Comparison of ENCODE assay signal across 12 cellular contexts in the genomic region with DNA sequence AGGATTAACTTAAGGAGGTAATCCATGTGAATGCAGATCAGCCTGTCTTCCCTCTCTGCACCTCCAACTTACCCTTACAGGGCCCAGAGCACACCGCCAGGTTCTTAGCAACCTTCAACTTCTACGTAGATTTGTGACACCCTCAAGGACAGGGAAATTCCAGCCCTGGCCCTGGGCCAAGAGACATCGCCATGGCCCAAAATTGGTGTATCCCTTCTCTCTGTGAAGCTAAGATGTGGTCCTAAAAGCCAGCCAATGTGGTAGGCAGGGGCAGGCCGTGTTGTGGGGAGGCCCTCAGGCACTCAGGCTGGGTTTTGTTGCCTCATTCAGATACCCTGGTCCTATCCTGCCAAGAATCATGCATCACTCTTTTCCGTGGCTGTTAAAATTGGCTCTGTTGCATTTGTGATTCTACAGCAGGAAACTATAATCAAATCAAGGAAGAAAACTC.
DNase-seq lines count a peak whose midpoint lies in the region; ATAC-seq and TF ChIP-seq lines count a peak whose summit lies in the region.
"Had no signal": no experiment of that assay in that cellular context is flagged by ENCODE, and none has a peak within 500 bp of the region (broad histone marks: within the 10 kb centered on the region; RNA-seq: fewer than 3 reads in every experiment).

No MANE protein-coding gene starts in this region.

- H3K4me3 Mint-ChIP-seq in activated CD4-positive, alpha-beta memory T cell treated with anti-CD3 and anti-CD28 coated beads, Interleukin-2, amount 10 ng/mL, durations not matched to agents 7 days and 5 days: no peak overlapping the region
- peak overlapping the region; percentile 44 to 69 for H3K4me3 Mint-ChIP-seq in effector memory CD8-positive, alpha-beta T cell
- H3K4me3 Mint-ChIP-seq: neural crest cell had no signal

- H3K4me3 ChIP-seq in brain microvascular endothelial cell (ENCODE audit: low read depth, low read length): no peak overlapping the region
- H3K4me3 ChIP-seq: testis had no signal

- H3K27ac ChIP-seq in caudate nucleus (ENCODE audit: low read depth, low read length) (no peak overlapping the region), brain microvascular endothelial cell (no peak overlapping the region)
- H3K27ac ChIP-seq: testis had no signal

- POLR2A ChIA-PET in activated CD4-positive, alpha-beta memory T cell treated with anti-CD3 and anti-CD28 coated beads, Interleukin-2, amount 10 ng/mL, durations not matched to agents 7 days and 5 days (lab: Charles Lee): no interaction called here

- CTCF ChIA-PET in activated CD4-positive, alpha-beta memory T cell treated with anti-CD3 and anti-CD28 coated beads, Interleukin-2, amount 10 ng/mL, durations not matched to agents 7 days and 5 days (lab: Charles Lee): no interaction called here

- peaks cover 21% of the 10 kb centered on the region for H3K4me1 Mint-ChIP-seq in activated CD4-positive, alpha-beta memory T cell treated with anti-CD3 and anti-CD28 coated beads, Interleukin-2, amount 10 ng/mL, durations not matched to agents 7 days and 5 days
- peaks cover 25 to 33% of the 10 kb centered on the region in 2 donors for H3K4me1 Mint-ChIP-seq in effector memory CD8-positive, alpha-beta T cell (ENCODE audit: low read depth in 2 of 2)

- no peaks in the 10 kb centered on the region for H3K27me3 ChIP-seq in brain microvascular endothelial cell (replicated peaks)
- H3K27me3 ChIP-seq: testis had no signal

- no peaks in the 10 kb centered on the region for H3K9me3 Mint-ChIP-seq in activated CD4-positive, alpha-beta memory T cell treated with anti-CD3 and anti-CD28 coated beads, Interleukin-2, amount 10 ng/mL, durations not matched to agents 7 days and 5 days
- no peaks in the 10 kb centered on the region for H3K9me3 Mint-ChIP-seq in effector memory CD8-positive, alpha-beta T cell
- H3K9me3 Mint-ChIP-seq: neural crest cell had no signal

- no peaks in the 10 kb centered on the region for H3K36me3 ChIP-seq in brain microvascular endothelial cell (replicated peaks)

- peak; percentile 64 for DNase-seq in activated CD8-positive, alpha-beta memory T cell treated with anti-CD3 and anti-CD28 coated beads for 24 hours
- no peak for DNase-seq in activated CD8-positive, alpha-beta memory T cell treated with anti-CD3 and anti-CD28 coated beads, Interleukin-2, amount 50 U/mL, for 48 hours
- no peak for DNase-seq in activated CD4-positive, alpha-beta memory T cell treated with anti-CD3 and anti-CD28 coated beads, Interleukin-2, amount 10 ng/mL, durations not matched to agents 7 days and 5 days
- DNase-seq in effector memory CD8-positive, alpha-beta T cell: peak; percentile 28 to 51 (median 33)
- DNase-seq in stimulated activated CD4-positive, alpha-beta T cell treated with anti-CD3 and anti-CD28 coated beads, Interleukin-4, amount 100 ng/mL, for 1 hour: peak; percentile 39
- DNase-seq in caudate nucleus (lab: John Stamatoyannopoulos, UW) (no peak), DMS79 (lab: John Stamatoyannopoulos, UW) (no peak), brain microvascular endothelial cell (no peak)
- DNase-seq: H7, NCI-H1092, testis had no signal

- ATAC-seq in effector memory CD8-positive, alpha-beta T cell (replicated peaks): peak; percentile 64

- in situ Hi-C loops in brain microvascular endothelial cell (cut with HindIII; ENCODE audit: low pct_ligation_motif_present, low sequenced_read_pairs): no loop called here

- H3K27ac Mint-ChIP-seq in activated CD4-positive, alpha-beta memory T cell treated with anti-CD3 and anti-CD28 coated beads, Interleukin-2, amount 10 ng/mL, durations not matched to agents 7 days and 5 days: peak overlapping the region; percentile 72
- peak overlapping the region; percentile 74 to 98 for H3K27ac Mint-ChIP-seq in effector memory CD8-positive, alpha-beta T cell

- no peaks in the 10 kb centered on the region for H3K36me3 Mint-ChIP-seq in activated CD4-positive, alpha-beta memory T cell treated with anti-CD3 and anti-CD28 coated beads, Interleukin-2, amount 10 ng/mL, durations not matched to agents 7 days and 5 days (ENCODE audit: low read depth)
- peaks cover 6% of the 10 kb centered on the region for H3K36me3 Mint-ChIP-seq in effector memory CD8-positive, alpha-beta T cell (ENCODE audit: insufficient read depth)

- no peaks in the 10 kb centered on the region for H3K27me3 Mint-ChIP-seq in activated CD4-positive, alpha-beta memory T cell treated with anti-CD3 and anti-CD28 coated beads, Interleukin-2, amount 10 ng/mL, durations not matched to agents 7 days and 5 days
- H3K27me3 Mint-ChIP-seq in effector memory CD8-positive, alpha-beta T cell: peaks cover 7 to 9% of the 10 kb centered on the region in 2 donors

- no peak for TF ChIP-seq CTCF in brain microvascular endothelial cell (IDR thresholded peaks at IDR 0.05; ENCODE audit: low read depth, low read length, missing control alignments)

Comparison
In these comparisons a context has a peak if more than half of its experiments do, and no peak if none do; other contexts are left out.
1. DNase-seq: peak in activated CD8-positive, alpha-beta memory T cell treated with anti-CD3 and anti-CD28 coated beads for 24 hours (single experiment), effector memory CD8-positive, alpha-beta T cell (3 of 3) and stimulated activated CD4-positive, alpha-beta T cell treated with anti-CD3 and anti-CD28 coated beads, Interleukin-4, amount 100 ng/mL, for 1 hour (single experiment); none in activated CD8-positive, alpha-beta memory T cell treated with anti-CD3 and anti-CD28 coated beads, Interleukin-2, amount 50 U/mL, for 48 hours (single experiment), activated CD4-positive, alpha-beta memory T cell treated with anti-CD3 and anti-CD28 coated beads, Interleukin-2, amount 10 ng/mL, durations not matched to agents 7 days and 5 days (single experiment), caudate nucleus (0 of 61), DMS79 (single experiment) and brain microvascular endothelial cell (single experiment).